In the genomic region with DNA sequence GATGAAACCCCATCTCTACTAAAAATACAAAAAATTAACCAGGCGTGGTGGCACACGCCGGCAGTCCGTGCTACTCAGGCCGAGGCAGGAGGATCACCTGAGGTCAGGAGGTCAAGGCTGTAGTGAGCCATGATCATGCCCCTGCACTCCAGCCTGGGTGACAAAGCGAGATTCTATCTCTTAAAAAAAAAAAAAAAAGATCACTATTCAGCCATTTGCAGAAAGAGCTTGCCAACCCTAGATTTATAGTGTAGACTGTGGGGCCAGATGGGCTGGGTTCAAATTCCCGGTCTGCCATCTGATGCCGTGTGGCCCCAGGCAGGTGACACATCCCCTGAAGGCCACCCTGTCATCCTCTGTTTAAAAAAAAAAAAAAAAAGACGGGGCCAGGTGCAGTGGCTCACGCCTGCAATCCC, we compare ENCODE assay signal across 13 cellular contexts. TPM values are rescaled to one million over a fixed set of nuclear protein-coding genes. Genes with fewer than 3 reads are reported as not detected.
DNase-seq lines count a peak whose midpoint lies in the region; ATAC-seq and TF ChIP-seq lines count a peak whose summit lies in the region.
"Had no signal": no experiment of that assay in that cellular context is flagged by ENCODE, and none has a peak within 500 bp of the region (broad histone marks: within the 10 kb centered on the region; RNA-seq: fewer than 3 reads in every experiment).

No MANE protein-coding gene starts in this region.

- H3K27ac ChIP-seq in heart right ventricle, result peak overlapping the region; percentile 28 to 87 (median 82)
- peak overlapping the region; percentile 27 for H3K27ac ChIP-seq in trophoblast cell (ENCODE audit: low read depth, low read length)

- H3K9me3 Mint-ChIP-seq in activated CD8-positive, alpha-beta T cell treated with anti-CD3 and anti-CD28 coated beads for 36 hours, result no peaks in the 10 kb centered on the region
- H3K9me3 Mint-ChIP-seq: activated naive CD4-positive, alpha-beta T cell treated with anti-CD3 and anti-CD28 coated beads for 36 hours; immature natural killer cell had no signal

- no peak for DNase-seq in heart right ventricle
- DNase-seq in cardiac septum (ENCODE audit: low spot score), result no peak
- no peak for DNase-seq in left ventricle myocardium superior
- DNase-seq in trophoblast cell, result peak; percentile 77 to 84
- DNase-seq in activated CD8-positive, alpha-beta T cell treated with anti-CD3 and anti-CD28 coated beads for 36 hours, result no peak
- no peak for DNase-seq in NCI-H82 (lab: John Stamatoyannopoulos, UW)
- DNase-seq: activated CD4-positive, alpha-beta T cell treated with anti-CD3 and anti-CD28 coated beads for 36 hours; activated naive CD4-positive, alpha-beta T cell treated with anti-CD3 and anti-CD28 coated beads for 36 hours; immature natural killer cell had no signal

- H3K36me3 Mint-ChIP-seq in activated CD8-positive, alpha-beta T cell treated with anti-CD3 and anti-CD28 coated beads for 36 hours (ENCODE audit: low read depth), result peaks cover 12% of the 10 kb centered on the region

- H3K27me3 ChIP-seq in heart right ventricle, result no peaks in the 10 kb centered on the region
- H3K27me3 ChIP-seq in trophoblast cell (ENCODE audit: insufficient read depth, low read length), result no peaks in the 10 kb centered on the region

- H4K8ac ChIP-seq in trophoblast cell (ENCODE audit: low read depth, low read length), result no peak overlapping the region

- no peak overlapping the region for H2BK5ac ChIP-seq in trophoblast cell (ENCODE audit: low read depth, low read length, poor library complexity)

- H3K9me3 ChIP-seq in heart right ventricle (no peaks in the 10 kb centered on the region), trophoblast cell (ENCODE audit: insufficient read depth, low read depth, low read length) (no peaks in the 10 kb centered on the region)

- H3K4me1 ChIP-seq in heart right ventricle (peaks cover 0 to 15% (median 12%) of the 10 kb centered on the region in 9 donors), trophoblast cell (ENCODE audit: control insufficient read depth in 1 of 2, insufficient read depth in 2 of 2, low read length in 2 of 2) (peaks cover 0 to 12% of the 10 kb centered on the region in 2 experiments)

- intact Hi-C loops in heart right ventricle (cut with DNase I), result no loop called here
- intact Hi-C loops in cardiac septum (cut with DNase I), result no loop called here
- intact Hi-C loops in left ventricle myocardium superior (cut with micrococcal nuclease), result no loop called here
- intact Hi-C loops in activated CD8-positive, alpha-beta T cell treated with anti-CD3 and anti-CD28 coated beads for 36 hours (cut with micrococcal nuclease), result no loop called here

- no peak overlapping the region for H3K23ac ChIP-seq in trophoblast cell (ENCODE audit: low read length)

- POLR2A ChIA-PET in activated CD8-positive, alpha-beta T cell treated with anti-CD3 and anti-CD28 coated beads for 36 hours (lab: Charles Lee), result no interaction called here

- H2BK12ac ChIP-seq in trophoblast cell (ENCODE audit: low read length), result no peak overlapping the region

- H3K27ac Mint-ChIP-seq in activated CD8-positive, alpha-beta T cell treated with anti-CD3 and anti-CD28 coated beads for 36 hours, result no peak overlapping the region
- H3K27ac Mint-ChIP-seq: activated CD4-positive, alpha-beta T cell treated with anti-CD3 and anti-CD28 coated beads for 36 hours; activated naive CD4-positive, alpha-beta T cell treated with anti-CD3 and anti-CD28 coated beads for 36 hours; immature natural killer cell had no signal

- H2BK120ac ChIP-seq in trophoblast cell (ENCODE audit: insufficient read depth, low read length, poor library complexity), result no peak overlapping the region

- H3K79me2 ChIP-seq in trophoblast cell (ENCODE audit: control insufficient read depth, insufficient read depth, low read length, poor library complexity), result no peaks in the 10 kb centered on the region

- no peak overlapping the region for H4K12ac ChIP-seq in trophoblast cell (ENCODE audit: low read depth, low read length)

- 80 to 81% methylated on average over 10 of the region's 10 CpGs for WGBS in heart right ventricle, 2 donors
- no CpG with 5 or more reads among the region's 10 CpGs for WGBS in trophoblast cell (ENCODE audit: extremely low coverage, insufficient coverage, insufficient read length)

- no peak overlapping the region for H3K18ac ChIP-seq in trophoblast cell (ENCODE audit: low read length)

- H3K79me1 ChIP-seq in trophoblast cell (ENCODE audit: low read length), result no peaks in the 10 kb centered on the region

- no peak for TF ChIP-seq CTCF in heart right ventricle (IDR thresholded peaks at IDR 0.05)
- TF ChIP-seq CTCF in activated CD8-positive, alpha-beta T cell treated with anti-CD3 and anti-CD28 coated beads for 36 hours (IDR thresholded peaks at IDR 0.05), result no peak

- no peak overlapping the region for H2AK5ac ChIP-seq in trophoblast cell (ENCODE audit: low read length)

- H3K4me3 ChIP-seq in heart right ventricle, result no peak overlapping the region
- no peak overlapping the region for H3K4me3 ChIP-seq in trophoblast cell (ENCODE audit: low read depth, low read length)

- no peaks in the 10 kb centered on the region for H3K27me3 Mint-ChIP-seq in activated CD8-positive, alpha-beta T cell treated with anti-CD3 and anti-CD28 coated beads for 36 hours
- H3K27me3 Mint-ChIP-seq: activated CD4-positive, alpha-beta T cell treated with anti-CD3 and anti-CD28 coated beads for 36 hours had no signal

- no peak overlapping the region for H3K4ac ChIP-seq in trophoblast cell (ENCODE audit: low read depth, low read length)

- H4K91ac ChIP-seq in trophoblast cell (ENCODE audit: low read depth, low read length), result no peak overlapping the region

- no peak overlapping the region for H3K4me2 ChIP-seq in trophoblast cell (ENCODE audit: low read length)

- H3K4me3 Mint-ChIP-seq in activated CD8-positive, alpha-beta T cell treated with anti-CD3 and anti-CD28 coated beads for 36 hours, result no peak overlapping the region
- H3K4me3 Mint-ChIP-seq: activated CD4-positive, alpha-beta T cell treated with anti-CD3 and anti-CD28 coated beads for 36 hours; activated naive CD4-positive, alpha-beta T cell treated with anti-CD3 and anti-CD28 coated beads for 36 hours; immature natural killer cell had no signal

- H3K36me3 ChIP-seq in heart right ventricle (peaks cover 4 to 94% (median 58%) of the 10 kb centered on the region in 9 donors), trophoblast cell (ENCODE audit: control insufficient read depth in 1 of 2, insufficient read depth in 2 of 2, low read length in 2 of 2) (no peaks in the 10 kb centered on the region)

- H2AFZ ChIP-seq in trophoblast cell (ENCODE audit: insufficient read depth, low read length, poor library complexity), result no peak overlapping the region

- H3K14ac ChIP-seq in trophoblast cell (ENCODE audit: low read length), result no peak overlapping the region

- CTCF ChIA-PET in activated CD8-positive, alpha-beta T cell treated with anti-CD3 and anti-CD28 coated beads for 36 hours (lab: Charles Lee), result no interaction called here

- ATAC-seq in heart right ventricle (peak in 1 of 8 donors; percentile 3), left ventricle myocardium superior (peak; percentile 3), HG02571 (IDR thresholded peaks at IDR 0.05; ENCODE audit: unreplicated experiment) (no peak), HG02610 (IDR thresholded peaks at IDR 0.05; ENCODE audit: unreplicated experiment) (no peak)
- no peak for ATAC-seq in activated CD8-positive, alpha-beta T cell treated with anti-CD3 and anti-CD28 coated beads for 36 hours
- ATAC-seq: activated CD4-positive, alpha-beta T cell treated with anti-CD3 and anti-CD28 coated beads for 36 hours had no signal

- H3K4me1 Mint-ChIP-seq in activated CD8-positive, alpha-beta T cell treated with anti-CD3 and anti-CD28 coated beads for 36 hours (ENCODE audit: low read depth), result no peaks in the 10 kb centered on the region
- H3K4me1 Mint-ChIP-seq: activated CD4-positive, alpha-beta T cell treated with anti-CD3 and anti-CD28 coated beads for 36 hours; immature natural killer cell had no signal

- H3K9ac ChIP-seq in trophoblast cell (ENCODE audit: low read length), result no peak overlapping the region

RNA-seq across cellular contexts. Expression of gene SMIM24, which starts 28.9 kb away (rescaled TPM):
- not detected for total RNA-seq in heart right ventricle
- not detected for polyA plus RNA-seq in heart right ventricle
- not detected for total RNA-seq in cardiac septum
- not detected for total RNA-seq in left ventricle myocardium superior
- 0.39 and 0.47 TPM in 2 replicates for polyA plus RNA-seq in trophoblast cell (2013)
- 1 to 10 TPM; 1.6 to 3.8 TPM for total RNA-seq in activated CD8-positive, alpha-beta T cell treated with anti-CD3 and anti-CD28 coated beads for 36 hours
- total RNA-seq: A673, Daoy had no signal

RNA-seq across cellular contexts. Expression of gene SMIM44, which starts 31.8 kb away (rescaled TPM):
- total RNA-seq in heart right ventricle, result not detected
- not detected for polyA plus RNA-seq in heart right ventricle
- not detected for total RNA-seq in cardiac septum
- total RNA-seq in left ventricle myocardium superior, result not detected
- polyA plus RNA-seq in trophoblast cell (2013), result not detected in 2 replicates
- not detected for total RNA-seq in activated CD8-positive, alpha-beta T cell treated with anti-CD3 and anti-CD28 coated beads for 36 hours
- total RNA-seq: A673; activated CD4-positive, alpha-beta T cell treated with anti-CD3 and anti-CD28 coated beads for 36 hours; activated naive CD4-positive, alpha-beta T cell treated with anti-CD3 and anti-CD28 coated beads for 36 hours; Daoy had no signal
- polyA plus RNA-seq: immature natural killer cell had no signal

RNA-seq across cellular contexts. Expression of gene DOHH, which starts 49.0 kb away (rescaled TPM):
- total RNA-seq in heart right ventricle (10 to 100 TPM in 5 of 10 donors, 1 to 10 TPM in 5; 7.2 to 14.9 (median 9.4) TPM), cardiac septum (11.1 TPM), left ventricle myocardium superior (11.0 TPM)
- polyA plus RNA-seq in heart right ventricle, result 10 to 100 TPM; 13.2 to 30.4 TPM
- polyA plus RNA-seq in trophoblast cell (2013), result 5.3 and 5.8 TPM in 2 replicates
- 10 to 100 TPM; 15.7 to 17.0 TPM for total RNA-seq in activated CD8-positive, alpha-beta T cell treated with anti-CD3 and anti-CD28 coated beads for 36 hours

RNA-seq across cellular contexts. Expression of gene FZR1, which starts 54.7 kb away (rescaled TPM):
- total RNA-seq in heart right ventricle (10 to 100 TPM; 21.0 to 30.8 (median 27.1) TPM), cardiac septum (23.8 TPM), left ventricle myocardium superior (19.2 TPM)
- polyA plus RNA-seq in heart right ventricle, result 10 to 100 TPM; 13.5 to 15.2 TPM
- polyA plus RNA-seq in trophoblast cell (2013), result 47.0 and 52.8 TPM in 2 replicates
- 10 to 100 TPM; 39.9 to 40.9 TPM for total RNA-seq in activated CD8-positive, alpha-beta T cell treated with anti-CD3 and anti-CD28 coated beads for 36 hours

Comparison
In these comparisons a context has a peak if more than half of its experiments do, and no peak if none do; other contexts are left out.
1. DNase-seq: peak in trophoblast cell (2 of 2); none in heart right ventricle (0 of 2), cardiac septum (single experiment), left ventricle myocardium superior (single experiment), activated CD8-positive, alpha-beta T cell treated with anti-CD3 and anti-CD28 coated beads for 36 hours (single experiment) and NCI-H82 (single experiment).